ENCODE assay signal across 1 cellular context in genomic region chr11:118375980-118376379, GRCh38.
TF ChIP-seq lines count a peak whose summit lies in the region.

No MANE protein-coding gene starts in this region.

TF ChIP-seq in HEK293, 187 proteins besides CTCF, POLR2A, EP300 and RAD21:
- TF ChIP-seq PRDM1 (tag by site-specific recombination; IDR thresholded peaks at IDR 0.05) (peak; percentile 60), ZNF174 (tag by site-specific recombination; IDR thresholded peaks at IDR 0.05) (no peak)
